ENCODE assay signal across 8 cellular contexts in genomic region chr17:44123356-44124117, GRCh38. TPM values are rescaled to one million over a fixed set of nuclear protein-coding genes. Genes with fewer than 3 reads are reported as not detected.
DNase-seq lines count a peak whose midpoint lies in the region; ATAC-seq and TF ChIP-seq lines count a peak whose summit lies in the region.

HDAC5 (minus strand) TSS chr17:44123641; CDS start chr17:44117515, 6,126 bp downstream.

- peak; percentile 27 for TF ChIP-seq POLR2A in GM10847 (IDR thresholded peaks at IDR 0.05; ENCODE audit: extremely low read depth, insufficient read length)

- no peaks in the 10 kb centered on the region for H3K36me3 Mint-ChIP-seq in activated naive CD4-positive, alpha-beta T cell treated with anti-CD3 and anti-CD28 coated beads, Interleukin-2, amount 50 U/mL, for 24 hours

- H3K27ac ChIP-seq in temporal lobe (ENCODE audit: low read depth, low read length), result peak within 1 kb of the TSS; percentile 93

- peak; percentile 91 for ATAC-seq in HG02610 (IDR thresholded peaks at IDR 0.05; ENCODE audit: unreplicated experiment)
- peak; percentile 94 for ATAC-seq in SK-N-SH treated with all-trans-retinoic acid at 6 μM for 48 hours
- peak; percentile 98 for ATAC-seq in omental fat pad (ENCODE audit: low FRiP score)

- peak in 1 of 3 donors; percentile 9 for TF ChIP-seq CTCF in omental fat pad (IDR thresholded peaks at IDR 0.05)

- H3K4me3 Mint-ChIP-seq in activated naive CD4-positive, alpha-beta T cell treated with anti-CD3 and anti-CD28 coated beads, Interleukin-2, amount 50 U/mL, for 24 hours, result peak within 1 kb of the TSS; percentile 91

- no peaks in the 10 kb centered on the region for H3K27me3 Mint-ChIP-seq in activated naive CD4-positive, alpha-beta T cell treated with anti-CD3 and anti-CD28 coated beads, Interleukin-2, amount 50 U/mL, for 24 hours

- H3K27ac Mint-ChIP-seq in activated naive CD4-positive, alpha-beta T cell treated with anti-CD3 and anti-CD28 coated beads, Interleukin-2, amount 50 U/mL, for 24 hours, result peak within 1 kb of the TSS; percentile 97

- H3K9me3 Mint-ChIP-seq in activated naive CD4-positive, alpha-beta T cell treated with anti-CD3 and anti-CD28 coated beads, Interleukin-2, amount 50 U/mL, for 24 hours, result no peaks in the 10 kb centered on the region

- DNase-seq in NCI-H1092 (lab: John Stamatoyannopoulos, UW), result peak; percentile 90
- peak; percentile 58 for DNase-seq in glomerular endothelial cell (ENCODE audit: extremely low read depth, low read depth, low spot score)
- peak; percentile 87 for DNase-seq in omental fat pad (ENCODE audit: low spot score)

- peaks cover 43% of the 10 kb centered on the region for H3K4me1 Mint-ChIP-seq in activated naive CD4-positive, alpha-beta T cell treated with anti-CD3 and anti-CD28 coated beads, Interleukin-2, amount 50 U/mL, for 24 hours

TF ChIP-seq in SK-N-SH treated with all-trans-retinoic acid at 6 μM for 48 hours, 23 proteins besides CTCF, POLR2A, EP300 and RAD21:
- TF ChIP-seq ISL1 (CRISPR knock-in tag; IDR thresholded peaks at IDR 0.05) (no peak), BACH2 (CRISPR knock-in tag; IDR thresholded peaks at IDR 0.05; ENCODE audit: borderline replicate concordance) (no peak), ARNTL (CRISPR knock-in tag; IDR thresholded peaks at IDR 0.05; ENCODE audit: borderline replicate concordance, low read depth) (no peak), PATZ1 (CRISPR knock-in tag; IDR thresholded peaks at IDR 0.05; ENCODE audit: borderline replicate concordance) (peak; percentile 45; the same call in 1 of the 2 replicates)

RNA-seq across cellular contexts. Expression of gene HDAC5, which starts in this region (rescaled TPM):
- total RNA-seq in glomerular endothelial cell (36.3 and 46.9 TPM in 2 replicates), omental fat pad (10 to 100 TPM; 52.5 to 91.9 (median 62.4) TPM), temporal lobe (60.2 TPM)

Comparison
In these comparisons a context has a peak if more than half of its experiments do, and no peak if none do; other contexts are left out.
1. Peak in every context shown above with its lines: DNase-seq, ATAC-seq and H3K27ac ChIP-seq.